16 cellular contexts compared by ENCODE assay signal in genomic region chr5:74973694-74974093, GRCh38.
DNase-seq lines count a peak whose midpoint lies in the region; ATAC-seq and TF ChIP-seq lines count a peak whose summit lies in the region.
"Had no signal": no experiment of that assay in that cellular context is flagged by ENCODE, and none has a peak within 500 bp of the region (broad histone marks: within the 10 kb centered on the region; RNA-seq: fewer than 3 reads in every experiment).

No MANE protein-coding gene starts in this region.

- no peak for TF ChIP-seq CTCF in WTC11 (IDR thresholded peaks at IDR 0.05)

- peaks cover 5% of the 10 kb centered on the region for H3K36me3 Mint-ChIP-seq in activated naive CD4-positive, alpha-beta T cell treated with anti-CD3 and anti-CD28 coated beads, Interleukin-2, amount 50 U/mL, for 24 hours
- peaks cover 4 to 21% of the 10 kb centered on the region in 2 donors for H3K36me3 Mint-ChIP-seq in activated naive CD4-positive, alpha-beta T cell treated with anti-CD3 and anti-CD28 coated beads, Interleukin-2, amount 50 U/mL, for 72 hours
- H3K36me3 Mint-ChIP-seq in WTC11, result peaks cover 7% of the 10 kb centered on the region
- H3K36me3 Mint-ChIP-seq in immature natural killer cell, result peaks cover 0 to 5% (median 0%) of the 10 kb centered on the region in 3 donors

- no peaks in the 10 kb centered on the region for H3K27me3 Mint-ChIP-seq in activated naive CD4-positive, alpha-beta T cell treated with anti-CD3 and anti-CD28 coated beads, Interleukin-2, amount 50 U/mL, for 24 hours
- no peaks in the 10 kb centered on the region; the same call in 1 of the 2 replicates for H3K27me3 Mint-ChIP-seq in WTC11 (ENCODE audit: low read depth)
- H3K27me3 Mint-ChIP-seq in immature natural killer cell (ENCODE audit: low read depth in 3 of 3), result peaks cover 0 to 5% (median 2%) of the 10 kb centered on the region in 3 donors

- CTCF ChIA-PET in WTC11 (lab: Charles Lee), result no interaction called here

- no peak overlapping the region for H3K4me3 Mint-ChIP-seq in activated naive CD4-positive, alpha-beta T cell treated with anti-CD3 and anti-CD28 coated beads, Interleukin-2, amount 50 U/mL, for 24 hours
- H3K4me3 Mint-ChIP-seq in WTC11 (no peak overlapping the region), immature natural killer cell (no peak overlapping the region)

- DNase-seq in activated naive CD4-positive, alpha-beta T cell treated with anti-CD3 and anti-CD28 coated beads, Interleukin-2, amount 50 U/mL, for 72 hours (ENCODE audit: low spot score in 2 of 2), result no peak
- DNase-seq in WTC11 (ENCODE audit: low spot score) (no peak), immature natural killer cell (no peak), H4 (ENCODE audit: low spot score) (no peak), DMS153 (lab: John Stamatoyannopoulos, UW) (no peak), SW480 (ENCODE audit: low spot score) (no peak)
- DNase-seq: Caco-2, DMS53, HCEC 1CT, NCI-H1092, NCI-H146, NCI-H446, OCI-M1, SHP77 treated with DMSO at 0.1 percent for 48 hours had no signal

- peaks cover 32% of the 10 kb centered on the region for H3K4me1 Mint-ChIP-seq in activated naive CD4-positive, alpha-beta T cell treated with anti-CD3 and anti-CD28 coated beads, Interleukin-2, amount 50 U/mL, for 24 hours
- peaks cover 22% of the 10 kb centered on the region for H3K4me1 Mint-ChIP-seq in WTC11
- H3K4me1 Mint-ChIP-seq in immature natural killer cell, result peaks cover 42 to 43% of the 10 kb centered on the region in 2 donors

- peaks cover 8% of the 10 kb centered on the region for H3K9me3 Mint-ChIP-seq in activated naive CD4-positive, alpha-beta T cell treated with anti-CD3 and anti-CD28 coated beads, Interleukin-2, amount 50 U/mL, for 24 hours
- peaks cover 0 to 16% of the 10 kb centered on the region in 2 donors for H3K9me3 Mint-ChIP-seq in activated naive CD4-positive, alpha-beta T cell treated with anti-CD3 and anti-CD28 coated beads, Interleukin-2, amount 50 U/mL, for 72 hours
- H3K9me3 Mint-ChIP-seq in WTC11, result peaks cover 20% of the 10 kb centered on the region
- H3K9me3 Mint-ChIP-seq in immature natural killer cell, result no peaks in the 10 kb centered on the region

- POLR2A ChIA-PET in WTC11 (lab: Charles Lee), result interaction anchor here (0.6 kb wide), 1 partner anchor 48 kb away, joined by 7 read pairs; no protein-coding TSS in a partner anchor

- ATAC-seq in activated naive CD4-positive, alpha-beta T cell treated with anti-CD3 and anti-CD28 coated beads, Interleukin-2, amount 50 U/mL, for 72 hours, result no peak
- ATAC-seq in WTC11 (peak; percentile 67), SK-N-SH treated with all-trans-retinoic acid at 6 μM for 48 hours (no peak)

- peak overlapping the region; percentile 72 for H3K27ac Mint-ChIP-seq in activated naive CD4-positive, alpha-beta T cell treated with anti-CD3 and anti-CD28 coated beads, Interleukin-2, amount 50 U/mL, for 24 hours
- peak overlapping the region in 1 of 2 donors; percentile 54 for H3K27ac Mint-ChIP-seq in activated naive CD4-positive, alpha-beta T cell treated with anti-CD3 and anti-CD28 coated beads, Interleukin-2, amount 50 U/mL, for 72 hours
- no peak overlapping the region for H3K27ac Mint-ChIP-seq in WTC11
- peak overlapping the region; percentile 27 to 90 (median 71) for H3K27ac Mint-ChIP-seq in immature natural killer cell

TF ChIP-seq in WTC11, 78 proteins besides CTCF, POLR2A, EP300 and RAD21:
- TF ChIP-seq JUN (CRISPR knock-in tag; IDR thresholded peaks at IDR 0.05) (no peak), ZNF423 (CRISPR knock-in tag; IDR thresholded peaks at IDR 0.05) (0 out of 2 replicates have a peak, but pooled peaks have one; percentile 6)

TF ChIP-seq in SK-N-SH treated with all-trans-retinoic acid at 6 μM for 48 hours, 23 proteins besides CTCF, POLR2A, EP300 and RAD21:
- TF ChIP-seq ARNTL (CRISPR knock-in tag; IDR thresholded peaks at IDR 0.05; ENCODE audit: borderline replicate concordance, low read depth) (no peak), BACH2 (CRISPR knock-in tag; IDR thresholded peaks at IDR 0.05; ENCODE audit: borderline replicate concordance) (no peak), ZNF70 (CRISPR knock-in tag; IDR thresholded peaks at IDR 0.05) (no peak), SNAI2 (CRISPR knock-in tag; IDR thresholded peaks at IDR 0.05) (no peak), ZFP30 (CRISPR knock-in tag; IDR thresholded peaks at IDR 0.05) (no peak)
